Comparison of ENCODE assay signal across 8 cellular contexts in genomic region chr6:128725271-128726233, GRCh38.
DNase-seq lines count a peak whose midpoint lies in the region; ATAC-seq and TF ChIP-seq lines count a peak whose summit lies in the region.
"Had no signal": no experiment of that assay in that cellular context is flagged by ENCODE, and none has a peak within 500 bp of the region (broad histone marks: within the 10 kb centered on the region; RNA-seq: fewer than 3 reads in every experiment).

No MANE protein-coding gene starts in this region.

- H3K4me3 ChIP-seq in DOHH2 (ENCODE audit: low read length) (no peak overlapping the region), GM23248 (no peak overlapping the region), PC-3 (ENCODE audit: low read length) (no peak overlapping the region)

- H4K20me1 ChIP-seq in DOHH2 (ENCODE audit: control insufficient read depth, insufficient read depth, low read depth, low read length) (no peaks in the 10 kb centered on the region), GM23248 (ENCODE audit: insufficient read depth) (no peaks in the 10 kb centered on the region), PC-3 (ENCODE audit: low read length) (no peaks in the 10 kb centered on the region)

- H3K36me3 Mint-ChIP-seq in effector memory CD8-positive, alpha-beta T cell (ENCODE audit: insufficient read depth): no peaks in the 10 kb centered on the region
- H3K36me3 Mint-ChIP-seq in nephron progenitor cell (ENCODE audit: low read depth): no peaks in the 10 kb centered on the region
- H3K36me3 Mint-ChIP-seq: naive thymus-derived CD8-positive, alpha-beta T cell had no signal

- CTCF ChIA-PET in PC-3 (lab: Charles Lee): no interaction called here

- H3K9me3 ChIP-seq in DOHH2 (ENCODE audit: control insufficient read depth, insufficient read depth, low read length) (no peaks in the 10 kb centered on the region), GM23248 (ENCODE audit: low read depth) (no peaks in the 10 kb centered on the region), PC-3 (ENCODE audit: low read length) (no peaks in the 10 kb centered on the region)

- H3K27ac Mint-ChIP-seq in effector memory CD8-positive, alpha-beta T cell: no peak overlapping the region
- no peak overlapping the region for H3K27ac Mint-ChIP-seq in nephron progenitor cell
- H3K27ac Mint-ChIP-seq: naive thymus-derived CD8-positive, alpha-beta T cell had no signal

- H3K4me3 Mint-ChIP-seq in effector memory CD8-positive, alpha-beta T cell: no peak overlapping the region
- no peak overlapping the region for H3K4me3 Mint-ChIP-seq in nephron progenitor cell
- H3K4me3 Mint-ChIP-seq: naive thymus-derived CD8-positive, alpha-beta T cell had no signal

- H3K4me1 ChIP-seq in DOHH2 (ENCODE audit: control insufficient read depth, low read length): no peaks in the 10 kb centered on the region
- H3K4me1 ChIP-seq in GM23248 (ENCODE audit: insufficient read depth): no peaks in the 10 kb centered on the region
- peaks cover 26% of the 10 kb centered on the region for H3K4me1 ChIP-seq in PC-3 (ENCODE audit: insufficient read depth, low read length)

- POLR2A ChIA-PET in PC-3 (lab: Charles Lee; ENCODE audit: unreplicated experiment): no interaction called here

- no TSS peak for BruUV-seq in PC-3 (replicated peaks; lab: Mats Ljungman, UMichigan)

- H3F3A ChIP-seq in DOHH2 (ENCODE audit: control insufficient read depth, insufficient read depth): no peaks in the 10 kb centered on the region
- no peaks in the 10 kb centered on the region for H3F3A ChIP-seq in GM23248 (ENCODE audit: insufficient read depth)
- H3F3A ChIP-seq in PC-3 (ENCODE audit: low read length, unreplicated experiment): no peaks in the 10 kb centered on the region

- peaks cover 14 to 27% of the 10 kb centered on the region in 2 donors for H3K27me3 Mint-ChIP-seq in effector memory CD8-positive, alpha-beta T cell
- peaks cover 9% of the 10 kb centered on the region for H3K27me3 Mint-ChIP-seq in nephron progenitor cell (ENCODE audit: low read depth, poor library complexity)

- in situ Hi-C loops in GM23248 (cut with MboI): loop anchor here (25.0 kb wide), 2 partner anchors 863 to 988 kb away; no protein-coding TSS in a partner anchor

- no peaks in the 10 kb centered on the region for H3K4me1 Mint-ChIP-seq in effector memory CD8-positive, alpha-beta T cell (ENCODE audit: low read depth in 2 of 2)
- no peaks in the 10 kb centered on the region for H3K4me1 Mint-ChIP-seq in nephron progenitor cell
- H3K4me1 Mint-ChIP-seq: naive thymus-derived CD8-positive, alpha-beta T cell had no signal

- H2AFZ ChIP-seq in GM23248: no peak overlapping the region
- H2AFZ ChIP-seq in PC-3 (ENCODE audit: low read length): no peak overlapping the region

- no peaks in the 10 kb centered on the region for H3K9me2 ChIP-seq in DOHH2 (replicated peaks; ENCODE audit: control insufficient read depth, low read length)
- no peaks in the 10 kb centered on the region for H3K9me2 ChIP-seq in GM23248 (ENCODE audit: insufficient read depth)
- H3K9me2 ChIP-seq in PC-3 (replicated peaks; ENCODE audit: low read length): no peaks in the 10 kb centered on the region

- peak; percentile 71 for TF ChIP-seq CTCF in DOHH2 (IDR thresholded peaks at IDR 0.05; ENCODE audit: low read depth, low read length, poor library complexity, severe bottlenecking)
- peak; percentile 71 for TF ChIP-seq CTCF in PC-3 (conservative IDR thresholded peaks at IDR 0.05; ENCODE audit: low read depth, low read length)
- peak; percentile 66 for TF ChIP-seq CTCF in nephron progenitor cell (IDR thresholded peaks at IDR 0.05)

- DNase-seq in GM23248: peak; percentile 60
- peak; percentile 55 for DNase-seq in PC-3
- peak in 2 of 3 experiments; percentile 1 to 2 for DNase-seq in effector memory CD8-positive, alpha-beta T cell
- DNase-seq in nephron progenitor cell: peak; percentile 49
- no peak for DNase-seq in MV-4-11 (lab: John Stamatoyannopoulos, UW)
- DNase-seq in NCI-H1436 treated with DMSO at 0.1 percent for 48 hours (lab: John Stamatoyannopoulos, UW): no peak

- 32 to 40% methylated on average over 3 of the region's 3 CpGs for WGBS in GM23248 (ENCODE audit: low coverage in 1 of 2, low lambda C conversion rate in 2 of 2, missing lambda C conversion rate in 2 of 2), 2 experiments

- intact Hi-C loops in PC-3 (cut with micrococcal nuclease): loop anchor here (2.0 kb wide), 1 partner anchor 205 kb away; the partner anchor contains the start of gene PTPRK

- H3K4me2 ChIP-seq in DOHH2 (ENCODE audit: low read length): no peak overlapping the region
- no peak overlapping the region for H3K4me2 ChIP-seq in GM23248 (ENCODE audit: unreplicated experiment)
- H3K4me2 ChIP-seq in PC-3 (ENCODE audit: low read length): no peak overlapping the region

- ATAC-seq in PC-3: no peak
- no peak for ATAC-seq in effector memory CD8-positive, alpha-beta T cell (replicated peaks)
- ATAC-seq: naive thymus-derived CD8-positive, alpha-beta T cell had no signal

- H3K27me3 ChIP-seq in DOHH2 (ENCODE audit: control insufficient read depth, low read length): no peaks in the 10 kb centered on the region
- H3K27me3 ChIP-seq in GM23248 (replicated peaks; ENCODE audit: insufficient read depth): no peaks in the 10 kb centered on the region
- no peaks in the 10 kb centered on the region for H3K27me3 ChIP-seq in PC-3 (ENCODE audit: low read length)

- no peaks in the 10 kb centered on the region for H3K9me3 Mint-ChIP-seq in effector memory CD8-positive, alpha-beta T cell
- H3K9me3 Mint-ChIP-seq in nephron progenitor cell: peaks cover 7% of the 10 kb centered on the region
- H3K9me3 Mint-ChIP-seq: naive thymus-derived CD8-positive, alpha-beta T cell had no signal

- H3K27ac ChIP-seq in DOHH2 (ENCODE audit: low read depth, low read length): no peak overlapping the region
- no peak overlapping the region for H3K27ac ChIP-seq in GM23248
- H3K27ac ChIP-seq in PC-3 (ENCODE audit: low read length): no peak overlapping the region

- no peaks in the 10 kb centered on the region for H3K36me3 ChIP-seq in DOHH2 (ENCODE audit: control insufficient read depth, low read length)
- H3K36me3 ChIP-seq in GM23248 (ENCODE audit: low read depth): no peaks in the 10 kb centered on the region
- H3K36me3 ChIP-seq in PC-3 (ENCODE audit: low read depth, low read length): no peaks in the 10 kb centered on the region

- H3K79me2 ChIP-seq in DOHH2 (ENCODE audit: control insufficient read depth, low read length) (no peaks in the 10 kb centered on the region), GM23248 (ENCODE audit: insufficient read depth) (no peaks in the 10 kb centered on the region), PC-3 (ENCODE audit: low read length) (no peaks in the 10 kb centered on the region)

- H3K9ac ChIP-seq in GM23248 (no peak overlapping the region), PC-3 (ENCODE audit: low read length) (no peak overlapping the region)

Comparison
In these comparisons a context has a peak if more than half of its experiments do, and no peak if none do; other contexts are left out.
1. DNase-seq: peak in GM23248 (single experiment), PC-3 (single experiment), effector memory CD8-positive, alpha-beta T cell (2 of 3) and nephron progenitor cell (single experiment); none in MV-4-11 (single experiment) and NCI-H1436 treated with DMSO at 0.1 percent for 48 hours (single experiment).
2. Peak in every context shown above with its lines, with median percentiles within 50 percentile points of each other: CTCF ChIP-seq.